ENCODE assay signal across 19 cellular contexts in the genomic region with DNA sequence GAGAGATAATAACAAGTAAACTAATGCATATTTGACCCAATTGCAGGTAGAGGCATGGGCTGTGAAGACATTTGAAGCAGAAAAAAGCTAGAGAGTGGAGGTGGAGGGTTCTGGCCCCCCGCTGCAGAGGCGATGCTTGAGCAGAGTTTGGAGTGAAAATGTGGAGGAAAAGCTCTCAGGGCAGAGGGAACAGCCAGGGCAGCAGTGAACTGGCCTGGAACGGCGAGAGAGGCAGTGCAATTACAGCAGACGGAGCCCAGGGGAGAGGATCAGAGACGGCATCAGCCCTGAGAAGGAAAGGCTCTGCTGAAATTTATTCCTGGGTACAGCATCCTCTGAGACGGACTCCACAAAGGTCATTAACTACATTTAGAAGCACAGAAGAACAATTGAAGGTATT. TPM values are rescaled to one million over a fixed set of nuclear protein-coding genes. Genes with fewer than 3 reads are reported as not detected.
A peak's percentile ranks its signal among the peaks of the same experiment; 100 is the strongest.
DNase-seq lines count a peak whose midpoint lies in the region; ATAC-seq and TF ChIP-seq lines count a peak whose summit lies in the region.
"Had no signal": no experiment of that assay in that cellular context is flagged by ENCODE, and none has a peak within 500 bp of the region (broad histone marks: within the 10 kb centered on the region; RNA-seq: fewer than 3 reads in every experiment).

No MANE protein-coding gene starts in this region.

- H4K20me1 ChIP-seq in PC-9 (ENCODE audit: insufficient read depth), result no peaks in the 10 kb centered on the region

- no peak overlapping the region for H2AFZ ChIP-seq in PC-9

- peaks cover 15% of the 10 kb centered on the region for H3K4me1 ChIP-seq in PC-9 (replicated peaks; ENCODE audit: insufficient read depth)

- in situ Hi-C loops in Caki2 (cut with HindIII; ENCODE audit: low pct_unique_long_range_greater_than_20kb, low sequenced_read_pairs), result no loop called here

- H3K4me1 Mint-ChIP-seq in glutamatergic neuron (ENCODE audit: low read depth, unreplicated experiment), result peaks cover 57% of the 10 kb centered on the region

- no peaks in the 10 kb centered on the region for H3K9me3 ChIP-seq in PC-9 (ENCODE audit: insufficient read depth, low read depth)

- TF ChIP-seq CTCF in PC-9 (conservative IDR thresholded peaks at IDR 0.05), result no peak
- TF ChIP-seq CTCF in glutamatergic neuron (IDR thresholded peaks at IDR 0.05; ENCODE audit: partially characterized antibody, unreplicated experiment), result no peak

- H3K4me3 Mint-ChIP-seq in glutamatergic neuron (ENCODE audit: unreplicated experiment), result peak overlapping the region; percentile 34
- H3K4me3 Mint-ChIP-seq: HFFc6 had no signal

- peaks cover 11% of the 10 kb centered on the region for H3K36me3 Mint-ChIP-seq in glutamatergic neuron (ENCODE audit: unreplicated experiment)

- H3K9me2 ChIP-seq in PC-9 (ENCODE audit: insufficient read depth), result no peaks in the 10 kb centered on the region

- no peaks in the 10 kb centered on the region for H3K79me2 ChIP-seq in PC-9 (ENCODE audit: low read depth)

- intact Hi-C loops in PC-9 (cut with micrococcal nuclease; ENCODE audit: unreplicated experiment), result no loop called here

- H3K4me3 ChIP-seq in PC-9, result no peak overlapping the region

- peak; percentile 58 for DNase-seq in Caki2 (ENCODE audit: low read depth)
- DNase-seq in PC-9, result no peak
- DNase-seq in glutamatergic neuron, result peak; percentile 47
- DNase-seq in renal cortical epithelial cell (ENCODE audit: low read depth), result peak; percentile 42
- DNase-seq in NCI-H1436 (lab: John Stamatoyannopoulos, UW), result no peak
- no peak for DNase-seq in SHP77 (lab: John Stamatoyannopoulos, UW)
- DNase-seq in activated CD4-positive, alpha-beta T cell treated with anti-CD3 and anti-CD28 coated beads for 1 hour, result no peak
- DNase-seq: AML-193, DMS53, HFFc6, KBM-7, NCI-H187, NCI-H2107, NCI-H510A, NCI-H82, OCI-M1, SIG-M5 had no signal

- H3F3A ChIP-seq in PC-9 (ENCODE audit: insufficient read depth, low read depth), result no peaks in the 10 kb centered on the region

- CTCF ChIA-PET in PC-9 (lab: Charles Lee), result no interaction called here

- H3K27ac Mint-ChIP-seq in glutamatergic neuron (ENCODE audit: unreplicated experiment), result peak overlapping the region; percentile 88
- H3K27ac Mint-ChIP-seq: HFFc6 had no signal

- H3K27me3 Mint-ChIP-seq in glutamatergic neuron (ENCODE audit: unreplicated experiment), result peaks cover 9% of the 10 kb centered on the region

- no peaks in the 10 kb centered on the region for H3K27me3 ChIP-seq in PC-9 (ENCODE audit: insufficient read depth, low read depth)

- peak overlapping the region; percentile 60; the same call in 1 of the 2 replicates for H3K27ac ChIP-seq in PC-9
- H3K27ac ChIP-seq: C4-2B had no signal

- no peaks in the 10 kb centered on the region for H3K36me3 ChIP-seq in PC-9 (ENCODE audit: low read depth)

- H3K9me3 Mint-ChIP-seq in glutamatergic neuron (ENCODE audit: unreplicated experiment), result peaks cover 5% of the 10 kb centered on the region
- H3K9me3 Mint-ChIP-seq: HFFc6 had no signal

- no peak overlapping the region for H3K4me2 ChIP-seq in PC-9

- no peak for ATAC-seq in HG03196 (IDR thresholded peaks at IDR 0.05; ENCODE audit: unreplicated experiment)

- BruUV-seq in PC-9 (replicated peaks; lab: Mats Ljungman, UMichigan), result no TSS peak

- POLR2A ChIA-PET in PC-9 (lab: Charles Lee; ENCODE audit: unreplicated experiment), result no interaction called here

RNA-seq across cellular contexts. Expression of a gene that starts 14.3 kb away (rescaled TPM):
- 7.2 and 9.8 TPM in 2 replicates for total RNA-seq in Caki2 (2014; rRNA removed; shearing (Covaris generic); ENCODE audit: low replicate concordance)
- total RNA-seq in PC-9 (2021) (6.2 and 9.1 TPM in 2 replicates), glutamatergic neuron (ENCODE audit: unreplicated experiment) (278 TPM), renal cortical epithelial cell (9.9 and 91.9 TPM in 2 replicates)
- total RNA-seq: HFFc6 had no signal

Comparison
In these comparisons a context has a peak if more than half of its experiments do, and no peak if none do; other contexts are left out.
1. DNase-seq: peak in Caki2 (single experiment), glutamatergic neuron (single experiment) and renal cortical epithelial cell (single experiment); none in PC-9 (0 of 2), NCI-H1436 (single experiment), SHP77 (0 of 2) and activated CD4-positive, alpha-beta T cell treated with anti-CD3 and anti-CD28 coated beads for 1 hour (single experiment).